13 cellular contexts compared by ENCODE assay signal in genomic region chr1:23436520-23437354, GRCh38. TPM values are rescaled to one million over a fixed set of nuclear protein-coding genes. Genes with fewer than 3 reads are reported as not detected.
A peak's percentile ranks its signal among the peaks of the same experiment; 100 is the strongest.
DNase-seq lines count a peak whose midpoint lies in the region; ATAC-seq and TF ChIP-seq lines count a peak whose summit lies in the region.
"Had no signal": no experiment of that assay in that cellular context is flagged by ENCODE, and none has a peak within 500 bp of the region (broad histone marks: within the 10 kb centered on the region; RNA-seq: fewer than 3 reads in every experiment).

No MANE protein-coding gene starts in this region.

- H2AK5ac ChIP-seq in neuronal stem cell (ENCODE audit: low read depth, low read length) = peak overlapping the region; percentile 69

- H2BK15ac ChIP-seq in neuronal stem cell (ENCODE audit: low read length) = peak overlapping the region; percentile 9

- no peak overlapping the region for H4K8ac ChIP-seq in neuronal stem cell (ENCODE audit: low read depth, low read length)

- peak overlapping the region; percentile 42 for H3K14ac ChIP-seq in neuronal stem cell (ENCODE audit: low read length)

- no peak overlapping the region for H2AFZ ChIP-seq in neuronal stem cell (ENCODE audit: low read length)

- peak; percentile 99 for DNase-seq in H7
- peak; percentile 28 for DNase-seq in T-helper 9 cell
- DNase-seq in endodermal cell = peak; percentile 99
- DNase-seq in neuronal stem cell (ENCODE audit: low spot score) = no peak
- DNase-seq in DMS53 (lab: John Stamatoyannopoulos, UW) = no peak
- DNase-seq in putamen (ENCODE audit: low spot score) = no peak
- no peak for DNase-seq in foreskin melanocyte
- DNase-seq: Calu3, GOT3, NCI-H226 had no signal

- ATAC-seq in HG02763 (IDR thresholded peaks at IDR 0.05; ENCODE audit: unreplicated experiment) = no peak

- H4K91ac ChIP-seq in neuronal stem cell (ENCODE audit: low read depth, low read length, poor library complexity) = no peak overlapping the region

- peaks cover 77% of the 10 kb centered on the region for H3K36me3 Mint-ChIP-seq in endodermal cell (ENCODE audit: low read depth)

- H3K36me3 ChIP-seq in H7 (replicated peaks; ENCODE audit: control insufficient read depth, insufficient read depth, low read length) (peaks cover 34% of the 10 kb centered on the region), endodermal cell (ENCODE audit: control insufficient read depth, insufficient read depth, low read length) (peaks cover 71% of the 10 kb centered on the region), neuronal stem cell (replicated peaks in 1 of 2; ENCODE audit: control insufficient read depth in 2 of 2, insufficient read depth in 2 of 2, low read length in 2 of 2) (peaks cover 2 to 96% of the 10 kb centered on the region in 2 donors)

- H3K79me1 ChIP-seq in neuronal stem cell (ENCODE audit: low read depth, low read length) = no peaks in the 10 kb centered on the region

- no peak overlapping the region for H3K9ac ChIP-seq in endodermal cell (ENCODE audit: extremely low read depth, low read length, poor library complexity, severe bottlenecking)
- H3K9ac ChIP-seq in neuronal stem cell (ENCODE audit: low read depth, low read length, poor library complexity) = peak overlapping the region; percentile 35

- peak overlapping the region; percentile 82 for H3K23ac ChIP-seq in neuronal stem cell (ENCODE audit: low read depth, low read length, poor library complexity)

- no peaks in the 10 kb centered on the region for H3K9me3 Mint-ChIP-seq in endodermal cell
- H3K9me3 Mint-ChIP-seq: neural crest cell; T-helper 2 cell treated with Interferon-gamma antibody and Interleukin-4, amounts not matched to agents 5 μg/mL and 100 μg/mL, for 36 hours had no signal

- no peaks in the 10 kb centered on the region for H3K27me3 Mint-ChIP-seq in endodermal cell (ENCODE audit: insufficient read depth)

- H2BK5ac ChIP-seq in neuronal stem cell (ENCODE audit: low read length) = no peak overlapping the region

- H3K27me3 ChIP-seq in H7 (ENCODE audit: control insufficient read depth, insufficient read depth, low read length) (no peaks in the 10 kb centered on the region), endodermal cell (ENCODE audit: control insufficient read depth, insufficient read depth, low read length, poor library complexity, severe bottlenecking) (no peaks in the 10 kb centered on the region), neuronal stem cell (ENCODE audit: control insufficient read depth in 3 of 3, insufficient read depth in 3 of 3, low read depth in 1 of 3, low read length in 3 of 3) (peaks cover 0 to 4% (median 0%) of the 10 kb centered on the region in 3 experiments)

- TF ChIP-seq CTCF in endodermal cell (conservative IDR thresholded peaks at IDR 0.05) = no peak

- H3K4me3 ChIP-seq in H7 (ENCODE audit: insufficient read depth, low read depth, low read length) (peak overlapping the region; percentile 15), endodermal cell (ENCODE audit: low read length) (no peak overlapping the region), neuronal stem cell (ENCODE audit: low read length in 2 of 2) (peak overlapping the region in 1 of 2 donors; percentile 66)

- H3K27ac Mint-ChIP-seq in endodermal cell = no peak overlapping the region
- H3K27ac Mint-ChIP-seq: T-helper 2 cell treated with Interferon-gamma antibody and Interleukin-4, amounts not matched to agents 5 μg/mL and 100 μg/mL, for 36 hours had no signal

- no peak overlapping the region for H3K4me3 Mint-ChIP-seq in endodermal cell
- H3K4me3 Mint-ChIP-seq: neural crest cell; T-helper 2 cell treated with Interferon-gamma antibody and Interleukin-4, amounts not matched to agents 5 μg/mL and 100 μg/mL, for 36 hours had no signal

- no peaks in the 10 kb centered on the region for H3K9me3 ChIP-seq in endodermal cell (ENCODE audit: control insufficient read depth, low read length)
- H3K9me3 ChIP-seq in neuronal stem cell (replicated peaks in 1 of 2; ENCODE audit: control insufficient read depth in 2 of 2, insufficient read depth in 1 of 2, low read depth in 1 of 2, low read length in 2 of 2) = no peaks in the 10 kb centered on the region

- 91 to 93% methylated on average over 26 to 49 of the region's 49 CpGs for WGBS in endodermal cell (ENCODE audit: insufficient coverage in 1 of 2, insufficient read length in 1 of 2), 2 experiments
- no CpG with 5 or more reads among the region's 49 CpGs for whole genome bisulfite sequencing in neuronal stem cell (ENCODE audit: extremely low coverage in 2 of 2, insufficient read length in 2 of 2, insufficient replicate concordance in 1 of 2), 2 donors

- H3K4me2 ChIP-seq in neuronal stem cell (ENCODE audit: insufficient read depth, low read length, poor library complexity, severe bottlenecking) = peak overlapping the region; percentile 52

- H2BK12ac ChIP-seq in neuronal stem cell (ENCODE audit: low read length) = no peak overlapping the region

- H3K4ac ChIP-seq in neuronal stem cell (ENCODE audit: low read length) = no peak overlapping the region

- H3K4me1 Mint-ChIP-seq in endodermal cell = no peaks in the 10 kb centered on the region
- H3K4me1 Mint-ChIP-seq: neural crest cell had no signal

- H2BK120ac ChIP-seq in neuronal stem cell (ENCODE audit: low read depth, low read length) = no peak overlapping the region

- H3K27ac ChIP-seq in endodermal cell (ENCODE audit: low read depth, low read length) = no peak overlapping the region
- H3K27ac ChIP-seq in neuronal stem cell (replicated peaks; ENCODE audit: low read length) = no peak overlapping the region

- H3K4me1 ChIP-seq in endodermal cell (ENCODE audit: control insufficient read depth, insufficient read depth, low read length) = no peaks in the 10 kb centered on the region
- peaks cover 0 to 4% of the 10 kb centered on the region in 2 donors for H3K4me1 ChIP-seq in neuronal stem cell (ENCODE audit: control insufficient read depth in 2 of 2, insufficient read depth in 1 of 2, low read depth in 1 of 2, low read length in 2 of 2)

- peak overlapping the region; percentile 62 for H3K18ac ChIP-seq in neuronal stem cell (ENCODE audit: low read length)

RNA-seq across cellular contexts. Expression of gene TCEA3, which starts 12.2 kb away (rescaled TPM):
- 0.24 and 0.37 TPM in 2 replicates for total RNA-seq in H7 (2014; rRNA removed; shearing (Covaris generic))
- 1 to 10 TPM; 4.0 to 4.7 TPM for total RNA-seq in endodermal cell
- polyA plus RNA-seq in endodermal cell (2013, experiment 1 of 2) = 2.4 TPM
- 2.2 TPM for polyA plus RNA-seq in endodermal cell (2013, experiment 2 of 2)
- 2.2 TPM for polyA plus RNA-seq in neuronal stem cell (2013, experiment 1 of 2)
- 2.3 TPM for polyA plus RNA-seq in neuronal stem cell (2013, experiment 2 of 2)

RNA-seq across cellular contexts. Expression of gene ASAP3, which starts 47.2 kb away (rescaled TPM):
- 95.1 and 107 TPM in 2 replicates for total RNA-seq in H7 (2014; rRNA removed; shearing (Covaris generic))
- 10 to 100 TPM; 78.7 to 91.0 TPM for total RNA-seq in endodermal cell
- 63.5 TPM for polyA plus RNA-seq in endodermal cell (2013, experiment 1 of 2)
- 57.5 TPM for polyA plus RNA-seq in endodermal cell (2013, experiment 2 of 2)
- polyA plus RNA-seq in neuronal stem cell (2013, experiment 1 of 2) = 8.9 TPM
- polyA plus RNA-seq in neuronal stem cell (2013, experiment 2 of 2) = 8.0 TPM

Comparison
In these comparisons a context has a peak if more than half of its experiments do, and no peak if none do; other contexts are left out.
1. DNase-seq: peak in H7 (single experiment), T-helper 9 cell (single experiment) and endodermal cell (single experiment); none in neuronal stem cell (single experiment), DMS53 (single experiment), putamen (single experiment) and foreskin melanocyte (single experiment).